ENCODE assay signal across 7 cellular contexts in the genomic region with DNA sequence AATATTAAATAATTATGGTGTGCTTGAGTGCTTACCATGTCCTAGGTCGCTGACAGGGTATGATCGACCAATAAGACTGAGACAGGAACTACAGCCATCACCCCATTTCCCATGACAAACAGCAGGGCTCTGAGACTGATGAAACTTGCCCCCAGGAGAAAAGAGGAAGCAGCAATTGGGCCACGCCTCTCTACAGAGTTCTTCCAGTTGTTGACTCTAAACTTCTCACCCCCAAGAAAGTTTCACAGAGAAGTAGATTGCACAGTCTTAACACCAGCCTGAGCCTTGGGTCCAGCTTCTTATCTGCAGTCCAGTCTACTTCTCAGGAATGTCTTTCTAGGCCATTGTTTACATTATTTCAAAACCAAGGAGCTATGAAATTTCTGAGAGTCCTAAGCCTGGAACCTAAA.
A peak's percentile ranks its signal among the peaks of the same experiment; 100 is the strongest.
DNase-seq lines count a peak whose midpoint lies in the region; ATAC-seq and TF ChIP-seq lines count a peak whose summit lies in the region.

No MANE protein-coding gene starts in this region.

- DNase-seq in RPMI8226 (peak; percentile 94), heart right ventricle (peak in 1 of 2 donors; percentile 57), tibial artery (peak; percentile 69 to 75), foreskin melanocyte (no peak)
- no peak for DNase-seq in stimulated activated CD4-positive, alpha-beta T cell treated with anti-CD3 and anti-CD28 coated beads, Interleukin-2, amount 100 ng/mL, for 24 hours

- H3K4me1 ChIP-seq in heart right ventricle (peaks cover 0 to 52% (median 23%) of the 10 kb centered on the region in 9 donors), tibial artery (peaks cover 0 to 33% (median 14%) of the 10 kb centered on the region in 4 donors)

- WGBS in heart right ventricle, 2 donors = 64 to 78% methylated on average over 3 of the region's 3 CpGs

- H3K9me3 ChIP-seq in heart right ventricle (peaks cover 0 to 18% (median 11%) of the 10 kb centered on the region in 11 donors), tibial artery (peaks cover 0 to 9% (median 0%) of the 10 kb centered on the region in 3 donors)

- ATAC-seq in GM18873 (IDR thresholded peaks at IDR 0.05; ENCODE audit: low FRiP score, unreplicated experiment) (peak; percentile 82), HG02973 (IDR thresholded peaks at IDR 0.05; ENCODE audit: unreplicated experiment) (peak; percentile 77), heart right ventricle (peak; percentile 68 to 84 (median 78))

- intact Hi-C loops in heart right ventricle (cut with DNase I) (no loop called here), tibial artery (cut with DNase I; ENCODE audit: low total_unique reads) (no loop called here)

- H3K27ac ChIP-seq in heart right ventricle (peak overlapping the region in 7 of 10 donors; percentile 46 to 90 (median 58)), tibial artery (peak overlapping the region; percentile 10 to 19)

- H3K4me3 ChIP-seq in heart right ventricle = no peak overlapping the region
- no peak overlapping the region for H3K4me3 ChIP-seq in tibial artery

- no peaks in the 10 kb centered on the region for H3K27me3 ChIP-seq in heart right ventricle
- no peaks in the 10 kb centered on the region for H3K27me3 ChIP-seq in tibial artery

- TF ChIP-seq CTCF in heart right ventricle (IDR thresholded peaks at IDR 0.05) (no peak), tibial artery (IDR thresholded peaks at IDR 0.05) (no peak)

- H3K36me3 ChIP-seq in heart right ventricle = no peaks in the 10 kb centered on the region
- no peaks in the 10 kb centered on the region for H3K36me3 ChIP-seq in tibial artery

Comparison
In these comparisons a context has a peak if more than half of its experiments do, and no peak if none do; other contexts are left out.
1. DNase-seq: peak in RPMI8226 (single experiment) and tibial artery (2 of 2); none in foreskin melanocyte (single experiment) and stimulated activated CD4-positive, alpha-beta T cell treated with anti-CD3 and anti-CD28 coated beads, Interleukin-2, amount 100 ng/mL, for 24 hours (0 of 2).
2. Peak in every context shown above with its lines, with median percentiles within 50 percentile points of each other: ATAC-seq.